ENCODE assay signal across 8 cellular contexts in genomic region chr14:65219353-65219752, GRCh38.
"Had no signal": no experiment of that assay in that cellular context is flagged by ENCODE, and none has a peak within 500 bp of the region (broad histone marks: within the 10 kb centered on the region; RNA-seq: fewer than 3 reads in every experiment).

No MANE protein-coding gene starts in this region.

- H3K27me3 Mint-ChIP-seq: IgD-negative memory B cell had no signal

- H3K9me3 Mint-ChIP-seq: IgD-negative memory B cell had no signal

- H3K4me3 ChIP-seq: K562 had no signal

- H3K27ac ChIP-seq: HL-60, KMS-11 had no signal

- H3K4me3 Mint-ChIP-seq: IgD-negative memory B cell had no signal

- DNase-seq: IMR-90, KBM-7, KG1 had no signal

- H3K4me2 ChIP-seq: KMS-11 had no signal

- H3K27ac Mint-ChIP-seq: IgD-negative memory B cell had no signal

- ATAC-seq: HepG2, K562 had no signal

- FAIRE-seq: HepG2, K562 had no signal
